ENCODE assay signal across 16 cellular contexts in genomic region chr11:73219396-73220285, GRCh38. TPM values are rescaled to one million over a fixed set of nuclear protein-coding genes. Genes with fewer than 3 reads are reported as not detected.
DNase-seq lines count a peak whose midpoint lies in the region; ATAC-seq and TF ChIP-seq lines count a peak whose summit lies in the region.
"Had no signal": no experiment of that assay in that cellular context is flagged by ENCODE, and none has a peak within 500 bp of the region (broad histone marks: within the 10 kb centered on the region; RNA-seq: fewer than 3 reads in every experiment).

No MANE protein-coding gene starts in this region.

- H3K4me3 ChIP-seq in CD8-positive, alpha-beta memory T cell (ENCODE audit: low read length): no peak overlapping the region
- H3K4me3 ChIP-seq in endodermal cell (ENCODE audit: low read length): no peak overlapping the region
- H3K4me3 ChIP-seq in osteoblast (ENCODE audit: insufficient read depth, low read length): no peak overlapping the region
- H3K4me3 ChIP-seq: mucosa of descending colon had no signal

- ATAC-seq in HG03342 (IDR thresholded peaks at IDR 0.05; ENCODE audit: unreplicated experiment): no peak
- no peak for ATAC-seq in HG02798 (IDR thresholded peaks at IDR 0.05; ENCODE audit: poor library complexity, unreplicated experiment)
- ATAC-seq: mucosa of descending colon had no signal

- no peaks in the 10 kb centered on the region for H3K4me1 ChIP-seq in CD8-positive, alpha-beta memory T cell (ENCODE audit: insufficient read depth, low read length)
- peaks cover 13% of the 10 kb centered on the region for H3K4me1 ChIP-seq in endodermal cell (ENCODE audit: control insufficient read depth, insufficient read depth, low read length)
- no peaks in the 10 kb centered on the region for H3K4me1 ChIP-seq in osteoblast (ENCODE audit: insufficient read depth, low read length)

- H3K4me1 Mint-ChIP-seq in CD8-positive, alpha-beta memory T cell: peaks cover 0 to 17% (median 9%) of the 10 kb centered on the region in 3 donors
- H3K4me1 Mint-ChIP-seq in IgD-negative memory B cell (peaks cover 6 to 11% (median 7%) of the 10 kb centered on the region in 3 donors), endodermal cell (peaks cover 14% of the 10 kb centered on the region)

- no peaks in the 10 kb centered on the region for H3K36me3 ChIP-seq in CD8-positive, alpha-beta memory T cell (ENCODE audit: insufficient read depth, low read length)
- H3K36me3 ChIP-seq in endodermal cell (ENCODE audit: control insufficient read depth, insufficient read depth, low read length): no peaks in the 10 kb centered on the region
- no peaks in the 10 kb centered on the region for H3K36me3 ChIP-seq in osteoblast (ENCODE audit: insufficient read depth, low read length)
- H3K36me3 ChIP-seq: adrenal gland had no signal

- peak overlapping the region in 4 of 7 donors; percentile 33 to 69 (median 62) for H3K4me3 Mint-ChIP-seq in CD8-positive, alpha-beta memory T cell
- H3K4me3 Mint-ChIP-seq in IgD-negative memory B cell (peak overlapping the region in 3 of 4 donors; percentile 42 to 71 (median 55)), endodermal cell (peak overlapping the region; percentile 65)

- H2AFZ ChIP-seq in osteoblast (ENCODE audit: low read length): no peak overlapping the region

- H3K9me3 ChIP-seq in CD8-positive, alpha-beta memory T cell (ENCODE audit: low read length): no peaks in the 10 kb centered on the region
- no peaks in the 10 kb centered on the region for H3K9me3 ChIP-seq in endodermal cell (ENCODE audit: control insufficient read depth, low read length)
- no peaks in the 10 kb centered on the region for H3K9me3 ChIP-seq in osteoblast (ENCODE audit: low read depth, low read length)
- H3K9me3 ChIP-seq: adrenal gland, mucosa of descending colon had no signal

- no peaks in the 10 kb centered on the region for H3K27me3 ChIP-seq in CD8-positive, alpha-beta memory T cell (ENCODE audit: insufficient read depth, low read length, poor library complexity, severe bottlenecking)
- peaks cover 30% of the 10 kb centered on the region for H3K27me3 ChIP-seq in endodermal cell (ENCODE audit: control insufficient read depth, insufficient read depth, low read length, poor library complexity, severe bottlenecking)
- no peaks in the 10 kb centered on the region for H3K27me3 ChIP-seq in osteoblast (ENCODE audit: insufficient read depth, low read length)
- H3K27me3 ChIP-seq: adrenal gland had no signal

- no peak overlapping the region for H3K27ac Mint-ChIP-seq in CD8-positive, alpha-beta memory T cell
- H3K27ac Mint-ChIP-seq in IgD-negative memory B cell: no peak overlapping the region
- H3K27ac Mint-ChIP-seq in endodermal cell: no peak overlapping the region

- 95 to 96% methylated on average over 5 to 6 of the region's 6 CpGs for WGBS in endodermal cell (ENCODE audit: insufficient coverage in 1 of 2, insufficient read length in 1 of 2), 2 experiments

- H3K27me3 Mint-ChIP-seq in CD8-positive, alpha-beta memory T cell: peaks cover 23 to 25% of the 10 kb centered on the region in 2 donors
- H3K27me3 Mint-ChIP-seq in IgD-negative memory B cell (peaks cover 7% of the 10 kb centered on the region), endodermal cell (ENCODE audit: insufficient read depth) (peaks cover 59% of the 10 kb centered on the region)

- CTCF ChIA-PET in CD8-positive, alpha-beta memory T cell (lab: Charles Lee): no interaction called here

- H4K20me1 ChIP-seq in osteoblast (ENCODE audit: insufficient read depth, low read length): no peaks in the 10 kb centered on the region

- no peaks in the 10 kb centered on the region for H3K9me3 Mint-ChIP-seq in CD8-positive, alpha-beta memory T cell
- H3K9me3 Mint-ChIP-seq in IgD-negative memory B cell: no peaks in the 10 kb centered on the region
- H3K9me3 Mint-ChIP-seq in endodermal cell: no peaks in the 10 kb centered on the region
- H3K9me3 Mint-ChIP-seq: CD4-positive, CD25-positive, alpha-beta regulatory T cell had no signal

- no peaks in the 10 kb centered on the region for H3K36me3 Mint-ChIP-seq in CD8-positive, alpha-beta memory T cell
- H3K36me3 Mint-ChIP-seq in IgD-negative memory B cell (peaks cover 1% of the 10 kb centered on the region), endodermal cell (ENCODE audit: low read depth) (no peaks in the 10 kb centered on the region)
- H3K36me3 Mint-ChIP-seq: CD4-positive, CD25-positive, alpha-beta regulatory T cell had no signal

- no peak for TF ChIP-seq CTCF in endodermal cell (conservative IDR thresholded peaks at IDR 0.05)
- no peak for TF ChIP-seq CTCF in osteoblast (IDR thresholded peaks at IDR 0.05; ENCODE audit: extremely low read depth, low read depth, low read length)

- POLR2A ChIA-PET in CD8-positive, alpha-beta memory T cell (lab: Charles Lee): no interaction called here

- H3K27ac ChIP-seq in CD8-positive, alpha-beta memory T cell (ENCODE audit: low read depth, low read length): no peak overlapping the region
- H3K27ac ChIP-seq in endodermal cell (ENCODE audit: low read depth, low read length): no peak overlapping the region
- H3K27ac ChIP-seq in osteoblast (ENCODE audit: low read depth, low read length): no peak overlapping the region
- H3K27ac ChIP-seq: dorsolateral prefrontal cortex, VCaP had no signal

- H3K79me2 ChIP-seq in osteoblast (ENCODE audit: insufficient read depth, low read length): no peaks in the 10 kb centered on the region

- H3K9ac ChIP-seq in endodermal cell (ENCODE audit: extremely low read depth, low read length, poor library complexity, severe bottlenecking): no peak overlapping the region

- no peak for DNase-seq in CD8-positive, alpha-beta memory T cell
- DNase-seq in endodermal cell (peak; percentile 43), osteoblast (ENCODE audit: insufficient read length, low spot score, missing footprints) (peak; percentile 52), HUDEP-2 (lab: John Stamatoyannopoulos, UW; ENCODE audit: unreplicated experiment in 76 of 76) (no peak), NCI-H748 (lab: John Stamatoyannopoulos, UW; ENCODE audit: unreplicated experiment) (no peak)
- DNase-seq: activated CD8-positive, alpha-beta memory T cell treated with anti-CD3 and anti-CD28 coated beads, Interleukin-2, amount 50 U/mL, for 4 hours; adrenal gland; CD4-positive, CD25-positive, alpha-beta regulatory T cell; foreskin fibroblast had no signal

- no peak overlapping the region for H3K4me2 ChIP-seq in osteoblast (ENCODE audit: insufficient read depth, low read length)

RNA-seq across cellular contexts. Expression of gene P2RY2, which starts 1.6 kb away (rescaled TPM):
- not detected for total RNA-seq in CD8-positive, alpha-beta memory T cell
- not detected for polyA plus RNA-seq in CD8-positive, alpha-beta memory T cell
- 0.13 TPM for polyA plus RNA-seq in IgD-negative memory B cell
- under 1 TPM; 0.60 to 0.62 TPM for total RNA-seq in endodermal cell
- polyA plus RNA-seq in endodermal cell (2013, experiment 1 of 2): 0.25 TPM
- polyA plus RNA-seq in endodermal cell (2013, experiment 2 of 2): 0.54 TPM
- total RNA-seq in osteoblast: 0.36 and 0.59 TPM in 2 replicates
- total RNA-seq: CD4-positive, CD25-positive, alpha-beta regulatory T cell; H4 had no signal
- polyA plus RNA-seq: CD4-positive, CD25-positive, alpha-beta regulatory T cell had no signal

RNA-seq across cellular contexts. Expression of gene P2RY6, which starts 52.5 kb away (rescaled TPM):
- total RNA-seq in CD8-positive, alpha-beta memory T cell: under 1 TPM; 0.20 to 0.24 TPM
- polyA plus RNA-seq in CD8-positive, alpha-beta memory T cell: not detected
- not detected for polyA plus RNA-seq in IgD-negative memory B cell
- total RNA-seq in endodermal cell: under 1 TPM; 0.31 to 0.37 TPM
- polyA plus RNA-seq in endodermal cell (2013, experiment 1 of 2): 0.11 TPM
- not detected for polyA plus RNA-seq in endodermal cell (2013, experiment 2 of 2)
- total RNA-seq in osteoblast: 0.72 and 1.8 TPM in 2 replicates
- total RNA-seq: CD4-positive, CD25-positive, alpha-beta regulatory T cell had no signal
- polyA plus RNA-seq: CD4-positive, CD25-positive, alpha-beta regulatory T cell had no signal

Comparison
In these comparisons a context has a peak if more than half of its experiments do, and no peak if none do; other contexts are left out.
1. DNase-seq: peak in endodermal cell (single experiment) and osteoblast (single experiment); none in CD8-positive, alpha-beta memory T cell (0 of 5), HUDEP-2 (0 of 76) and NCI-H748 (single experiment).
2. Peak in every context shown above with its lines, with median percentiles within 50 percentile points of each other: H3K4me3 Mint-ChIP-seq.